ENCODE assay signal across 33 cellular contexts in genomic region chr6:116223355-116223754, GRCh38.
"Had no signal": no experiment of that assay in that cellular context is flagged by ENCODE, and none has a peak within 500 bp of the region (broad histone marks: within the 10 kb centered on the region; RNA-seq: fewer than 3 reads in every experiment).

No MANE protein-coding gene starts in this region.

- H3K9me3 Mint-ChIP-seq: activated CD4-positive, alpha-beta memory T cell treated with anti-CD3 and anti-CD28 coated beads for 36 hours; activated CD4-positive, alpha-beta T cell treated with anti-CD3 and anti-CD28 coated beads, Interleukin-2, amount 10 ng/mL, durations not matched to agents 24 days and 14 days; activated naive CD4-positive, alpha-beta T cell treated with anti-CD3 and anti-CD28 coated beads for 36 hours; activated naive CD4-positive, alpha-beta T cell treated with anti-CD3 and anti-CD28 coated beads, Interleukin-2, amount 50 U/mL, for 24 hours; activated naive CD8-positive, alpha-beta T cell treated with anti-CD3 and anti-CD28 coated beads for 36 hours; activated naive CD8-positive, alpha-beta T cell treated with anti-CD3 and anti-CD28 coated beads, Interleukin-2, amount 50 U/mL, for 24 hours; activated T-helper 1 cell treated with anti-CD3 and anti-CD28 coated beads, Interleukin-12 subunit alpha, Interleukin-12 subunit beta, Interleukin-2, Interleukin-4 antibody, amounts not matched to agents 30 ng/mL and 10 ng/mL and 1 ng/mL, durations not matched to agents 14 hours and 24 hours and 36 hours; activated T-helper 2 cell treated with anti-CD3 and anti-CD28 coated beads, Interferon-gamma antibody, Interleukin-2, Interleukin-4, amounts not matched to agents 10 μg/mL and 5 μg/mL and 100 μg/mL, durations not matched to agents 14 hours and 24 hours and 36 hours; T-helper 2 cell treated with Interferon-gamma antibody and Interleukin-4, amounts not matched to agents 5 μg/mL and 100 μg/mL, for 36 hours had no signal

- H3K4me3 ChIP-seq: adrenal gland, body of pancreas had no signal

- H3K36me3 Mint-ChIP-seq: activated naive CD8-positive, alpha-beta T cell treated with anti-CD3 and anti-CD28 coated beads for 36 hours had no signal

- H3K27ac ChIP-seq: adrenal gland, body of pancreas, WERI-Rb-1 had no signal

- H3K36me3 ChIP-seq: adrenal gland, WERI-Rb-1 had no signal

- H3K4me1 ChIP-seq: adrenal gland, body of pancreas had no signal

- ATAC-seq: activated CD4-positive, alpha-beta T cell treated with anti-CD3 and anti-CD28 coated beads for 36 hours; activated CD8-positive, alpha-beta memory T cell treated with anti-CD3 and anti-CD28 coated beads, Interleukin-2, amount 10 ng/mL, durations not matched to agents 7 days and 5 days; activated CD8-positive, alpha-beta T cell treated with anti-CD3 and anti-CD28 coated beads, Interleukin-2, amount 10 ng/mL, durations not matched to agents 7 days and 5 days; activated naive CD8-positive, alpha-beta T cell treated with anti-CD3 and anti-CD28 coated beads, Interleukin-2, amount 50 U/mL, for 24 hours; body of pancreas; esophagus mucosa; T-helper 17 cell had no signal

- H3K9me3 ChIP-seq: adrenal gland, body of pancreas had no signal

- H3K27me3 ChIP-seq: adrenal gland, body of pancreas had no signal

- H3K4me1 Mint-ChIP-seq: activated CD4-positive, alpha-beta T cell treated with anti-CD3 and anti-CD28 coated beads for 36 hours; activated CD4-positive, alpha-beta T cell treated with anti-CD3 and anti-CD28 coated beads, Interleukin-2, amount 10 ng/mL, durations not matched to agents 24 days and 14 days; activated CD8-positive, alpha-beta memory T cell treated with anti-CD3 and anti-CD28 coated beads, Interleukin-2, amount 10 ng/mL, durations not matched to agents 7 days and 5 days; activated naive CD4-positive, alpha-beta T cell treated with anti-CD3 and anti-CD28 coated beads, Interleukin-2, amount 50 U/mL, for 24 hours; activated naive CD8-positive, alpha-beta T cell treated with anti-CD3 and anti-CD28 coated beads for 36 hours; activated naive CD8-positive, alpha-beta T cell treated with anti-CD3 and anti-CD28 coated beads, Interleukin-2, amount 50 U/mL, for 24 hours had no signal

- H3K4me3 Mint-ChIP-seq: activated CD4-positive, alpha-beta memory T cell treated with anti-CD3 and anti-CD28 coated beads for 36 hours; activated CD4-positive, alpha-beta T cell treated with anti-CD3 and anti-CD28 coated beads for 36 hours; activated CD4-positive, alpha-beta T cell treated with anti-CD3 and anti-CD28 coated beads, Interleukin-2, amount 10 ng/mL, durations not matched to agents 24 days and 14 days; activated CD8-positive, alpha-beta memory T cell treated with anti-CD3 and anti-CD28 coated beads, Interleukin-2, amount 10 ng/mL, durations not matched to agents 7 days and 5 days; activated CD8-positive, alpha-beta T cell treated with anti-CD3 and anti-CD28 coated beads, Interleukin-2, amount 10 ng/mL, durations not matched to agents 7 days and 5 days; activated naive CD4-positive, alpha-beta T cell treated with anti-CD3 and anti-CD28 coated beads for 36 hours; activated naive CD4-positive, alpha-beta T cell treated with anti-CD3 and anti-CD28 coated beads, Interleukin-2, amount 50 U/mL, for 24 hours; activated naive CD8-positive, alpha-beta T cell treated with anti-CD3 and anti-CD28 coated beads for 36 hours; activated naive CD8-positive, alpha-beta T cell treated with anti-CD3 and anti-CD28 coated beads, Interleukin-2, amount 50 U/mL, for 24 hours; activated T-helper 1 cell treated with anti-CD3 and anti-CD28 coated beads, Interleukin-12 subunit alpha, Interleukin-12 subunit beta, Interleukin-2, Interleukin-4 antibody, amounts not matched to agents 30 ng/mL and 10 ng/mL and 1 ng/mL, durations not matched to agents 14 hours and 24 hours and 36 hours; T-helper 17 cell; T-helper 2 cell treated with Interferon-gamma antibody and Interleukin-4, amounts not matched to agents 5 μg/mL and 100 μg/mL, for 36 hours had no signal

- H3K27me3 Mint-ChIP-seq: activated CD4-positive, alpha-beta memory T cell treated with anti-CD3 and anti-CD28 coated beads for 36 hours; activated CD4-positive, alpha-beta T cell treated with anti-CD3 and anti-CD28 coated beads for 36 hours; activated CD4-positive, alpha-beta T cell treated with anti-CD3 and anti-CD28 coated beads, Interleukin-2, amount 10 ng/mL, durations not matched to agents 24 days and 14 days; activated CD8-positive, alpha-beta memory T cell treated with anti-CD3 and anti-CD28 coated beads, Interleukin-2, amount 10 ng/mL, durations not matched to agents 7 days and 5 days; activated naive CD4-positive, alpha-beta T cell treated with anti-CD3 and anti-CD28 coated beads, Interleukin-2, amount 50 U/mL, for 24 hours; activated naive CD8-positive, alpha-beta T cell treated with anti-CD3 and anti-CD28 coated beads for 36 hours; activated naive CD8-positive, alpha-beta T cell treated with anti-CD3 and anti-CD28 coated beads, Interleukin-2, amount 50 U/mL, for 24 hours; T-helper 17 cell had no signal

- H3K27ac Mint-ChIP-seq: activated CD4-positive, alpha-beta memory T cell treated with anti-CD3 and anti-CD28 coated beads for 36 hours; activated CD4-positive, alpha-beta T cell treated with anti-CD3 and anti-CD28 coated beads for 36 hours; activated CD4-positive, alpha-beta T cell treated with anti-CD3 and anti-CD28 coated beads, Interleukin-2, amount 10 ng/mL, durations not matched to agents 24 days and 14 days; activated CD8-positive, alpha-beta memory T cell treated with anti-CD3 and anti-CD28 coated beads, Interleukin-2, amount 10 ng/mL, durations not matched to agents 7 days and 5 days; activated CD8-positive, alpha-beta T cell treated with anti-CD3 and anti-CD28 coated beads, Interleukin-2, amount 10 ng/mL, durations not matched to agents 7 days and 5 days; activated naive CD4-positive, alpha-beta T cell treated with anti-CD3 and anti-CD28 coated beads for 36 hours; activated naive CD4-positive, alpha-beta T cell treated with anti-CD3 and anti-CD28 coated beads, Interleukin-2, amount 50 U/mL, for 24 hours; activated naive CD8-positive, alpha-beta T cell treated with anti-CD3 and anti-CD28 coated beads for 36 hours; activated naive CD8-positive, alpha-beta T cell treated with anti-CD3 and anti-CD28 coated beads, Interleukin-2, amount 50 U/mL, for 24 hours; activated T-helper 1 cell treated with anti-CD3 and anti-CD28 coated beads, Interleukin-12 subunit alpha, Interleukin-12 subunit beta, Interleukin-2, Interleukin-4 antibody, amounts not matched to agents 30 ng/mL and 10 ng/mL and 1 ng/mL, durations not matched to agents 14 hours and 24 hours and 36 hours; activated T-helper 2 cell treated with anti-CD3 and anti-CD28 coated beads, Interferon-gamma antibody, Interleukin-2, Interleukin-4, amounts not matched to agents 10 μg/mL and 5 μg/mL and 100 μg/mL, durations not matched to agents 14 hours and 24 hours and 36 hours; T-helper 2 cell treated with Interferon-gamma antibody and Interleukin-4, amounts not matched to agents 5 μg/mL and 100 μg/mL, for 36 hours had no signal

- DNase-seq: activated CD4-positive, alpha-beta memory T cell treated with anti-CD3 and anti-CD28 coated beads for 36 hours; activated CD4-positive, alpha-beta T cell treated with anti-CD3 and anti-CD28 coated beads for 36 hours; activated CD4-positive, alpha-beta T cell treated with anti-CD3 and anti-CD28 coated beads, Interleukin-2, amount 10 ng/mL, durations not matched to agents 24 days and 14 days; activated CD4-positive, CD25-positive, alpha-beta regulatory T cell; activated CD4-positive, CD25-positive, alpha-beta regulatory T cell treated with anti-CD3 and anti-CD28 coated beads, Interleukin-2, amount 50 U/mL, for 72 hours; activated CD8-positive, alpha-beta memory T cell treated with anti-CD3 and anti-CD28 coated beads, Interleukin-2, amount 10 ng/mL, durations not matched to agents 7 days and 5 days; activated CD8-positive, alpha-beta memory T cell treated with anti-CD3 and anti-CD28 coated beads, Interleukin-2, amount 50 U/mL, for 4 hours; activated CD8-positive, alpha-beta T cell treated with anti-CD3 and anti-CD28 coated beads, Interleukin-2, amount 10 ng/mL, durations not matched to agents 7 days and 5 days; activated effector memory CD4-positive, alpha-beta T cell treated with anti-CD3 and anti-CD28 coated beads, Interleukin-2, amount 50 U/mL, for 16 hours; activated naive CD4-positive, alpha-beta T cell treated with anti-CD3 and anti-CD28 coated beads for 36 hours; activated naive CD8-positive, alpha-beta T cell treated with anti-CD3 and anti-CD28 coated beads for 36 hours; activated naive CD8-positive, alpha-beta T cell treated with anti-CD3 and anti-CD28 coated beads, Interleukin-2, amount 50 U/mL, for 24 hours; activated T-cell treated with anti-CD3 and anti-CD28 coated beads, Interleukin-2, amount 50 U/mL, for 1 hour; activated T-cell treated with anti-CD3 and anti-CD28 coated beads, Interleukin-2, amount 50 U/mL, for 48 hours; adrenal gland; amygdala; aorta; body of pancreas; caudate nucleus; cortex of kidney; dermis blood vessel endothelial cell; effector CD4-positive, alpha-beta T cell; foreskin fibroblast; head of caudate nucleus; T-helper 1 cell; T-helper 17 cell; T1000; WERI-Rb-1 had no signal
